ENCODE assay signal across 3 cellular contexts in genomic region chr1:32462977-32463376, GRCh38. TPM values are rescaled to one million over a fixed set of nuclear protein-coding genes. Genes with fewer than 3 reads are reported as not detected.
"Had no signal": no experiment of that assay in that cellular context is flagged by ENCODE, and none has a peak within 500 bp of the region (broad histone marks: within the 10 kb centered on the region; RNA-seq: fewer than 3 reads in every experiment).

No MANE protein-coding gene starts in this region.

RNA-seq across cellular contexts. Expression of gene ZBTB8B, which starts 1.9 kb away (rescaled TPM):
- total RNA-seq: thoracic aorta, upper lobe of right lung, vagina had no signal
